In genomic region chr2:176200971-176201370, GRCh38 we compare ENCODE assay signal across 1 cellular context.
TF ChIP-seq lines count a peak whose summit lies in the region.

No MANE protein-coding gene starts in this region.

TF ChIP-seq in HepG2, 621 proteins besides CTCF, POLR2A, EP300 and RAD21 (continued from another document):
- TF ChIP-seq ZNF687 (CRISPR knock-in tag; IDR thresholded peaks at IDR 0.05) (peak; percentile 55), FOXA1 (IDR thresholded peaks at IDR 0.05) (no peak), FOXA1 (CRISPR knock-in tag; IDR thresholded peaks at IDR 0.05) (peak; percentile 53), ZFY (CRISPR knock-in tag; IDR thresholded peaks at IDR 0.05) (no peak), FOXA3 (CRISPR knock-in tag; IDR thresholded peaks at IDR 0.05) (peak; percentile 52; the same call in 1 of the 2 replicates), ZNF30 (CRISPR knock-in tag; IDR thresholded peaks at IDR 0.05) (no peak), KAT7 (CRISPR knock-in tag; IDR thresholded peaks at IDR 0.05; ENCODE audit: borderline replicate concordance) (no peak), LCORL (IDR thresholded peaks at IDR 0.05) (no peak), LCORL (CRISPR knock-in tag; IDR thresholded peaks at IDR 0.05) (0 out of 2 replicates have a peak, but pooled peaks have one; percentile 39), MIXL1 (CRISPR knock-in tag; IDR thresholded peaks at IDR 0.05) (0 out of 2 replicates have a peak, but pooled peaks have one; percentile 50), ZNF292 (CRISPR knock-in tag; IDR thresholded peaks at IDR 0.05; ENCODE audit: borderline replicate concordance, low read depth) (peak; percentile 58; the same call in 1 of the 2 replicates), MTA1 (CRISPR knock-in tag; IDR thresholded peaks at IDR 0.05; ENCODE audit: borderline replicate concordance) (peak; percentile 27; the same call in 1 of the 2 replicates), GATAD2A (CRISPR knock-in tag; IDR thresholded peaks at IDR 0.05) (no peak), HNF4A (CRISPR knock-in tag; IDR thresholded peaks at IDR 0.05) (no peak), ZNF768 (CRISPR knock-in tag; IDR thresholded peaks at IDR 0.05) (peak; percentile 19; the same call in 1 of the 2 replicates), ZNF530 (CRISPR knock-in tag; IDR thresholded peaks at IDR 0.05; ENCODE audit: low read depth) (no peak), ZNF598 (CRISPR knock-in tag; IDR thresholded peaks at IDR 0.05; ENCODE audit: borderline replicate concordance) (no peak), CBX2 (IDR thresholded peaks at IDR 0.05; ENCODE audit: low read depth, low read length) (no peak), CBX2 (CRISPR knock-in tag; IDR thresholded peaks at IDR 0.05; ENCODE audit: low read depth) (peak; percentile 84; the same call in 1 of the 2 replicates), RCOR2 (CRISPR knock-in tag; IDR thresholded peaks at IDR 0.05) (no peak), BRF2 (CRISPR knock-in tag; IDR thresholded peaks at IDR 0.05) (no peak), ZNF256 (CRISPR knock-in tag; conservative IDR thresholded peaks at IDR 0.05) (no peak), SAP130 (CRISPR knock-in tag; IDR thresholded peaks at IDR 0.05; ENCODE audit: low read depth) (peak; percentile 31; the same call in 1 of the 2 replicates), LBX2 (CRISPR knock-in tag; IDR thresholded peaks at IDR 0.05; ENCODE audit: borderline replicate concordance) (no peak)
- TF ChIP-seq, protein P1, sequence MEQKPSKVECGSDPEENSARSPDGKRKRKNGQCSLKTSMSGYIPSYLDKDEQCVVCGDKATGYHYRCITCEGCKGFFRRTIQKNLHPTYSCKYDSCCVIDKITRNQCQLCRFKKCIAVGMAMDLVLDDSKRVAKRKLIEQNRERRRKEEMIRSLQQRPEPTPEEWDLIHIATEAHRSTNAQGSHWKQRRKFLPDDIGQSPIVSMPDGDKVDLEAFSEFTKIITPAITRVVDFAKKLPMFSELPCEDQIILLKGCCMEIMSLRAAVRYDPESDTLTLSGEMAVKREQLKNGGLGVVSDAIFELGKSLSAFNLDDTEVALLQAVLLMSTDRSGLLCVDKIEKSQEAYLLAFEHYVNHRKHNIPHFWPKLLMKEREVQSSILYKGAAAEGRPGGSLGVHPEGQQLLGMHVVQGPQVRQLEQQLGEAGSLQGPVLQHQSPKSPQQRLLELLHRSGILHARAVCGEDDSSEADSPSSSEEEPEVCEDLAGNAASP (CRISPR knock-in tag; IDR thresholded peaks at IDR 0.05; ENCODE audit: borderline replicate concordance) = no peak
- TF ChIP-seq, protein P2, sequence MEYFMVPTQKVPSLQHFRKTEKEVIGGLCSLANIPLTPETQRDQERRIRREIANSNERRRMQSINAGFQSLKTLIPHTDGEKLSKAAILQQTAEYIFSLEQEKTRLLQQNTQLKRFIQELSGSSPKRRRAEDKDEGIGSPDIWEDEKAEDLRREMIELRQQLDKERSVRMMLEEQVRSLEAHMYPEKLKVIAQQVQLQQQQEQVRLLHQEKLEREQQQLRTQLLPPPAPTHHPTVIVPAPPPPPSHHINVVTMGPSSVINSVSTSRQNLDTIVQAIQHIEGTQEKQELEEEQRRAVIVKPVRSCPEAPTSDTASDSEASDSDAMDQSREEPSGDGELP (IDR thresholded peaks at IDR 0.05; ENCODE audit: borderline replicate concordance, low read depth) = peak; percentile 21; the same call in 1 of the 2 replicates
- TF ChIP-seq, protein P3, sequence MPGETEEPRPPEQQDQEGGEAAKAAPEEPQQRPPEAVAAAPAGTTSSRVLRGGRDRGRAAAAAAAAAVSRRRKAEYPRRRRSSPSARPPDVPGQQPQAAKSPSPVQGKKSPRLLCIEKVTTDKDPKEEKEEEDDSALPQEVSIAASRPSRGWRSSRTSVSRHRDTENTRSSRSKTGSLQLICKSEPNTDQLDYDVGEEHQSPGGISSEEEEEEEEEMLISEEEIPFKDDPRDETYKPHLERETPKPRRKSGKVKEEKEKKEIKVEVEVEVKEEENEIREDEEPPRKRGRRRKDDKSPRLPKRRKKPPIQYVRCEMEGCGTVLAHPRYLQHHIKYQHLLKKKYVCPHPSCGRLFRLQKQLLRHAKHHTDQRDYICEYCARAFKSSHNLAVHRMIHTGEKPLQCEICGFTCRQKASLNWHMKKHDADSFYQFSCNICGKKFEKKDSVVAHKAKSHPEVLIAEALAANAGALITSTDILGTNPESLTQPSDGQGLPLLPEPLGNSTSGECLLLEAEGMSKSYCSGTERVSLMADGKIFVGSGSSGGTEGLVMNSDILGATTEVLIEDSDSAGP (CRISPR knock-in tag; IDR thresholded peaks at IDR 0.05; ENCODE audit: borderline replicate concordance) = 0 out of 2 replicates have a peak, but pooled peaks have one; percentile 23
